Comparison of ENCODE assay signal across 8 cellular contexts in genomic region chr2:97590515-97591394, GRCh38.
DNase-seq lines count a peak whose midpoint lies in the region; ATAC-seq lines count a peak whose summit lies in the region.
"Not testable (repeated sequence)": the region's sequence is repeated elsewhere in the genome, so short reads cannot be mapped to it uniquely, and the experiment has no call there.

No MANE protein-coding gene starts in this region.

- CTCF ChIA-PET in activated naive CD4-positive, alpha-beta T cell treated with anti-CD3 and anti-CD28 coated beads, Interleukin-2, amount 10 ng/mL, durations not matched to agents 7 days and 5 days (lab: Charles Lee): interaction anchor here (0.9 to 3.6 kb wide), 18 partner anchors 53 to 794 kb away, joined by 3 to 115 read pairs (median 4); partner anchors contain the start of genes ACTR1B and C2orf92

- not testable (repeated sequence) for H3K36me3 Mint-ChIP-seq in activated naive CD4-positive, alpha-beta T cell treated with anti-CD3 and anti-CD28 coated beads, Interleukin-2, amount 10 ng/mL, durations not matched to agents 7 days and 5 days

- H3K27ac ChIP-seq in SK-N-MC: not testable (repeated sequence)

- ATAC-seq in GM18907 (IDR thresholded peaks at IDR 0.05; ENCODE audit: unreplicated experiment) (peak; percentile 62), HG03175 (IDR thresholded peaks at IDR 0.05; ENCODE audit: unreplicated experiment) (peak; percentile 60)

- peak overlapping the region; percentile 92 for H3K27ac Mint-ChIP-seq in activated naive CD4-positive, alpha-beta T cell treated with anti-CD3 and anti-CD28 coated beads, Interleukin-2, amount 10 ng/mL, durations not matched to agents 7 days and 5 days

- H3K4me3 ChIP-seq in SK-N-MC: peak overlapping the region; percentile 86

- H3K4me1 Mint-ChIP-seq in activated naive CD4-positive, alpha-beta T cell treated with anti-CD3 and anti-CD28 coated beads, Interleukin-2, amount 10 ng/mL, durations not matched to agents 7 days and 5 days: not testable (repeated sequence)

- DNase-seq in AG08395 (ENCODE audit: low spot score) (peak; percentile 44), SK-N-MC (ENCODE audit: low read depth, low spot score) (peak; percentile 86), fibroblast of peridontal ligament (ENCODE audit: extremely low read depth) (peak; percentile 92), middle frontal gyrus (ENCODE audit: extremely low spot score, low spot score) (peak; percentile 77)
- DNase-seq in activated naive CD4-positive, alpha-beta T cell treated with anti-CD3 and anti-CD28 coated beads, Interleukin-2, amount 10 ng/mL, durations not matched to agents 7 days and 5 days: peak; percentile 83
- peak; percentile 66 to 71 for DNase-seq in stimulated activated CD4-positive, alpha-beta T cell treated with anti-CD3 and anti-CD28 coated beads, Interleukin-2, amount 100 ng/mL, for 48 hours

- peaks cover 18% of the 10 kb centered on the region for H3K27me3 Mint-ChIP-seq in activated naive CD4-positive, alpha-beta T cell treated with anti-CD3 and anti-CD28 coated beads, Interleukin-2, amount 10 ng/mL, durations not matched to agents 7 days and 5 days

- peak overlapping the region; percentile 71 for H3K9ac ChIP-seq in SK-N-MC (ENCODE audit: insufficient read length)

- not testable (repeated sequence) for H3K9me3 Mint-ChIP-seq in activated naive CD4-positive, alpha-beta T cell treated with anti-CD3 and anti-CD28 coated beads, Interleukin-2, amount 10 ng/mL, durations not matched to agents 7 days and 5 days

- H3K4me3 Mint-ChIP-seq in activated naive CD4-positive, alpha-beta T cell treated with anti-CD3 and anti-CD28 coated beads, Interleukin-2, amount 10 ng/mL, durations not matched to agents 7 days and 5 days: peak overlapping the region; percentile 73

- H3K9me3 ChIP-seq in SK-N-MC (ENCODE audit: low read depth, low read length): not testable (repeated sequence)

- not testable (repeated sequence) for H3K36me3 ChIP-seq in SK-N-MC (ENCODE audit: insufficient read depth, low read length)
